1 cellular context compared by ENCODE assay signal in the genomic region with DNA sequence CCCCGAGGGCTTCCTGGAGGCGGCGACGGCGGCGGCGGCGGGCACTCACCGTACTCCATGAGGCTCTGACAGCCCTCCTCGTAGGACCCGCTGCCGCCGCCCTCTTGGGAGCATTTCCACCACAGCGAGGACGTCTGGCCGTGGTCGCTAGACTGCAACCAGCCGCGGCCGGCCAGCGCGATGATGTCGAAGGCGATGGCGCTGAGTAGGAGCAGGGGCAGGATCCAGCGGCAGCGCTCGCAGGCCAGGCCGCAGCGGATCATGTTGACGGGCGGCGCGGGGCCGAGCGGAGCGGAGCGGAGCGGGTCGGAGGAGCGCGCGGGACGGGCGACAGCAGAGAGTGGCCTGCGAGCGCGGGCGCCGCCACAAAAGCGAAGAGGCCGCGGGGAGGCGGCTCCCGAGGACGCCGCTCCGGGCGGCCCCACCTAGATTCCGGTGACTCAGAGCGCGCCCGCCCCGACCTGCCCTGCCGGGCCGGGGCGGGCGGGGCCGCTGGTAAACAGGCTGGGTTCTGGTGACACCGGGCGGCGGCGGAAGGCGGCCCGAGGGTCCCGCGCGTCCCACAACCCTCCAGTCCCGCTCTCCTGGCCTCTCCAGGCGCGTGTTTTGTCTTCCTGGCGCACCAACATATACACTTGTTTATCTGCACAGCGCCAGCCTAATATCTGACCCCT.
TF ChIP-seq lines count a peak whose summit lies in the region.

A gene (minus strand): TSS at position 342 of the 674 bp plus-strand sequence. CDS start 79 bp downstream, at position 263.

TF ChIP-seq in HepG2, 621 proteins besides CTCF, POLR2A, EP300 and RAD21 (continued from another document):
- TF ChIP-seq, protein P1, sequence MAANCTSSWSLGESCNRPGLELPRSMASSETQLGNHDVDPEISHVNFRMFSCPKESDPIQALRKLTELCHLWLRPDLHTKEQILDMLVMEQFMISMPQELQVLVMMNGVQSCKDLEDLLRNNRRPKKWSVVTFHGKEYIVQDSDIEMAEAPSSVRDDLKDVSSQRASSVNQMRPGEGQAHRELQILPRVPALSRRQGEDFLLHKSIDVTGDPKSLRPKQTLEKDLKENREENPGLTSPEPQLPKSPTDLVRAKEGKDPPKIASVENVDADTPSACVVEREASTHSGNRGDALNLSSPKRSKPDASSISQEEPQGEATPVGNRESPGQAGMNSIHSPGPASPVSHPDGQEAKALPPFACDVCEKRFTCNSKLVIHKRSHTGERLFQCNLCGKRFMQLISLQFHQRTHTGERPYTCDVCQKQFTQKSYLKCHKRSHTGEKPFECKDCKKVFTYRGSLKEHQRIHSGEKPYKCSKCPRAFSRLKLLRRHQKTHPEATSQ (CRISPR knock-in tag; IDR thresholded peaks at IDR 0.05; ENCODE audit: borderline replicate concordance), result no peak
- peak; percentile 86 for TF ChIP-seq RBM39 (IDR thresholded peaks at IDR 0.05; ENCODE audit: low read depth, low read length, poor library complexity, severe bottlenecking)
- TF ChIP-seq, protein P2, sequence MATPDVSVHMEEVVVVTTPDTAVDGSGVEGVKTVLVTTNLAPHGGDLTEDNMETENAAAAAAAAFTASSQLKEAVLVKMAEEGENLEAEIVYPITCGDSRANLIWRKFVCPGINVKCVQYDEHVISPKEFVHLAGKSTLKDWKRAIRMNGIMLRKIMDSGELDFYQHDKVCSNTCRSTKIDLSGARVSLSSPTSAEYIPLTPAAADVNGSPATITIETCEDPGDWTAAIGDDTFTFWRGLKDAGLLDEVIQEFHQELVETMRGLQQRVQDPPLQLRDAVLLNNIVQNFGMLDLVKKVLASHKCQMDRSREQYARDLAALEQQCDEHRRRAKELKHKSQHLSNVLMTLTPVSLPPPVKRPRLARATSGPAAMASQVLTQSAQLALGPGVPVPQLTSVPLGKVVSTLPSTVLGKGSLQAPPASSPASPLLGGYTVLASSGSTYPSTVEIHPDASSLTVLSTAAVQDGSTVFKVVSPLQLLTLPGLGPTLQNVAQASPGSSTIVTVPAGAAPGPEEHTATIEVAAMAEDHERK (CRISPR knock-in tag; IDR thresholded peaks at IDR 0.05; ENCODE audit: low read depth), result no peak
- TF ChIP-seq MAFF (IDR thresholded peaks at IDR 0.05; ENCODE audit: low read depth, low read length), result no peak
- no peak for TF ChIP-seq ZNF260 (CRISPR knock-in tag; IDR thresholded peaks at IDR 0.05; ENCODE audit: borderline replicate concordance, low read depth)
